In the genomic region with DNA sequence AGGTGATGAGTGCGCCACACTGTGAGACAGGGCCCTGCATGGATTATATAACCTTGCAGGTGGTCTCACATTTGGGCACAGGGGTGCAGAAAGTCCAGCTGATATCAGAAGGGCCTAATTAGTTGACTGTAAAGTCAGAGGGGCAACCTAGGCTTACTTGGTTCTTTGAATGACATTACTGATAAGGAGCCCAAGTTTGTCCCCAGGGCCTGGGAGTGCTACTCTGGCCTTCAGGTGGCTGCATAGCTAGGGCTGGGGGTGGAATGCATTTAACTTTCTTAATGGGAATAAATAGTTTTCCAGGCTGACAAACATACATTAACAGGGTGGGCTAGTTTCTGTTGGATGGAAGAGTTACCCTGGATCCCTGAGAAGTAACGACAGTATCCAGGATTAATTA, we compare ENCODE assay signal across 13 cellular contexts. TPM values are rescaled to one million over a fixed set of nuclear protein-coding genes. Genes with fewer than 3 reads are reported as not detected.
"Had no signal": no experiment of that assay in that cellular context is flagged by ENCODE, and none has a peak within 500 bp of the region (broad histone marks: within the 10 kb centered on the region; RNA-seq: fewer than 3 reads in every experiment).

No MANE protein-coding gene starts in this region.

- H3K4me1 ChIP-seq: colonic mucosa had no signal

- H3K9me3 Mint-ChIP-seq: activated CD4-positive, alpha-beta T cell treated with anti-CD3 and anti-CD28 coated beads, Interleukin-2, amount 10 ng/mL, durations not matched to agents 7 days and 5 days; activated naive CD4-positive, alpha-beta T cell treated with anti-CD3 and anti-CD28 coated beads for 36 hours; T-helper 1 cell treated with Interleukin-12 subunit alpha and Interleukin-12 subunit beta and Interleukin-4 antibody, amounts not matched to agents 30 μg/mL and 1 μg/mL, for 36 hours had no signal

- H3K27me3 ChIP-seq: colonic mucosa, gastrocnemius medialis, heart right ventricle, right lobe of liver, suprapubic skin, upper lobe of left lung had no signal

- H3K27ac Mint-ChIP-seq: activated CD4-positive, alpha-beta T cell treated with anti-CD3 and anti-CD28 coated beads, Interleukin-2, amount 10 ng/mL, durations not matched to agents 7 days and 5 days; activated naive CD4-positive, alpha-beta T cell treated with anti-CD3 and anti-CD28 coated beads for 36 hours; T-helper 1 cell treated with Interleukin-12 subunit alpha and Interleukin-12 subunit beta and Interleukin-4 antibody, amounts not matched to agents 30 μg/mL and 1 μg/mL, for 36 hours had no signal

- H3K27ac ChIP-seq: colonic mucosa, gastrocnemius medialis, heart right ventricle, left ventricle myocardium inferior, psoas muscle, right lobe of liver, suprapubic skin, upper lobe of left lung had no signal

- H3K4me3 ChIP-seq: colonic mucosa, gastrocnemius medialis, heart right ventricle, left ventricle myocardium inferior, psoas muscle, right lobe of liver, suprapubic skin, upper lobe of left lung had no signal

- H3K4me3 Mint-ChIP-seq: activated CD4-positive, alpha-beta T cell treated with anti-CD3 and anti-CD28 coated beads, Interleukin-2, amount 10 ng/mL, durations not matched to agents 7 days and 5 days; activated naive CD4-positive, alpha-beta T cell treated with anti-CD3 and anti-CD28 coated beads for 36 hours; T-helper 1 cell treated with Interleukin-12 subunit alpha and Interleukin-12 subunit beta and Interleukin-4 antibody, amounts not matched to agents 30 μg/mL and 1 μg/mL, for 36 hours had no signal

- H3K27me3 Mint-ChIP-seq: activated CD4-positive, alpha-beta T cell treated with anti-CD3 and anti-CD28 coated beads, Interleukin-2, amount 10 ng/mL, durations not matched to agents 7 days and 5 days had no signal

- H3K36me3 ChIP-seq: colonic mucosa, gastrocnemius medialis, heart right ventricle, left ventricle myocardium inferior, right lobe of liver, suprapubic skin, upper lobe of left lung had no signal

- H3K9me3 ChIP-seq: colonic mucosa, gastrocnemius medialis, heart right ventricle, left ventricle myocardium inferior, psoas muscle, right lobe of liver, suprapubic skin, upper lobe of left lung had no signal

RNA-seq across cellular contexts. Expression of a gene that starts 3.3 kb away (rescaled TPM):
- total RNA-seq: activated CD4-positive, alpha-beta T cell treated with anti-CD3 and anti-CD28 coated beads, Interleukin-2, amount 10 ng/mL, durations not matched to agents 7 days and 5 days; activated naive CD4-positive, alpha-beta T cell treated with anti-CD3 and anti-CD28 coated beads for 36 hours; colonic mucosa; gastrocnemius medialis; left ventricle myocardium inferior; myocyte; omental fat pad; psoas muscle; right lobe of liver; suprapubic skin; upper lobe of left lung had no signal
